In the genomic region with DNA sequence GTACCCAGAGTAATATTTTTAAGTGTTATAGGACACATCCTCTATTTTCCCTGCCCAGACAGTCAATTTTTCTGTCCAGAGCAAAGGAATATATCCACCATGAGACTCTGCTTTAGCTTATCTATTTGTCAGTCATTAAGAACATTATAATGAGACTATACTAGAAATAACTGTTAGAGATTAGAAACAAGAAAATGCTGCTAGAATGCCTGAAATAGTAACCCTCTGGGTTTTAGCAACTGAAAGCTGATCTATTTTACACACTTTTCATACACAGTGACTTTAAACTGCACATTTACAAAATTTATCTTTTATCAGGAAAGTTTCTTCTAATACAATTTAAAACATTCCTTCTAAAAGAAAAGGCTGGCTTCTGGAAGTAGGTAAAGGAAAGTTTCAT, we compare ENCODE assay signal across 15 cellular contexts.
"Had no signal": no experiment of that assay in that cellular context is flagged by ENCODE, and none has a peak within 500 bp of the region (broad histone marks: within the 10 kb centered on the region; RNA-seq: fewer than 3 reads in every experiment).

No MANE protein-coding gene starts in this region.

- H3K4me1 Mint-ChIP-seq: mesothelial cell of epicardium; neural crest cell; stimulated activated naive CD8-positive, alpha-beta T cell treated with anti-CD3 and anti-CD28 coated beads, Interleukin-15, amount 100 ng/mL, for 72 hours had no signal

- DNase-seq: activated CD4-positive, alpha-beta T cell treated with anti-CD3 and anti-CD28 coated beads for 1 hour; activated CD8-positive, alpha-beta memory T cell treated with anti-CD3 and anti-CD28 coated beads, Interleukin-2, amount 50 U/mL, for 48 hours; activated CD8-positive, alpha-beta T cell treated with anti-CD3 and anti-CD28 coated beads for 36 hours; aorta; dorsolateral prefrontal cortex; lower lobe of right lung; sigmoid colon; stimulated activated CD4-positive, alpha-beta T cell treated with anti-CD3 and anti-CD28 coated beads, Interleukin-12 subunit alpha, Interleukin-12 subunit beta, amount 100 ng/mL, for 4 hours; stimulated activated CD8-positive, alpha-beta memory T cell treated with anti-CD3 and anti-CD28 coated beads, Interleukin-4, amount 100 ng/mL, for 48 hours; stimulated activated naive CD8-positive, alpha-beta T cell treated with anti-CD3 and anti-CD28 coated beads, Interleukin-15, amount 100 ng/mL, for 72 hours; testis had no signal

- H3K27me3 Mint-ChIP-seq: activated CD8-positive, alpha-beta T cell treated with anti-CD3 and anti-CD28 coated beads for 36 hours; stimulated activated naive CD8-positive, alpha-beta T cell treated with anti-CD3 and anti-CD28 coated beads, Interleukin-15, amount 100 ng/mL, for 72 hours had no signal

- H3K4me3 Mint-ChIP-seq: activated CD8-positive, alpha-beta T cell treated with anti-CD3 and anti-CD28 coated beads for 36 hours; mesothelial cell of epicardium; neural crest cell; stimulated activated naive CD8-positive, alpha-beta T cell treated with anti-CD3 and anti-CD28 coated beads, Interleukin-15, amount 100 ng/mL, for 72 hours; T-helper 2 cell treated with Interferon-gamma antibody and Interleukin-4, amounts not matched to agents 5 μg/mL and 100 μg/mL, for 36 hours had no signal

- H3K9me3 Mint-ChIP-seq: activated CD8-positive, alpha-beta T cell treated with anti-CD3 and anti-CD28 coated beads for 36 hours; activated naive CD4-positive, alpha-beta T cell treated with anti-CD3 and anti-CD28 coated beads, Interleukin-2, amount 50 U/mL, for 72 hours; mesothelial cell of epicardium; neural crest cell; stimulated activated naive CD8-positive, alpha-beta T cell treated with anti-CD3 and anti-CD28 coated beads, Interleukin-15, amount 100 ng/mL, for 72 hours; T-helper 2 cell treated with Interferon-gamma antibody and Interleukin-4, amounts not matched to agents 5 μg/mL and 100 μg/mL, for 36 hours had no signal

- ATAC-seq: activated CD8-positive, alpha-beta T cell treated with anti-CD3 and anti-CD28 coated beads for 36 hours; activated naive CD4-positive, alpha-beta T cell treated with anti-CD3 and anti-CD28 coated beads, Interleukin-2, amount 50 U/mL, for 72 hours; lower lobe of right lung; stimulated activated naive CD8-positive, alpha-beta T cell treated with anti-CD3 and anti-CD28 coated beads, Interleukin-15, amount 100 ng/mL, for 72 hours had no signal

- H3K27ac Mint-ChIP-seq: activated CD8-positive, alpha-beta T cell treated with anti-CD3 and anti-CD28 coated beads for 36 hours; mesothelial cell of epicardium; stimulated activated naive CD8-positive, alpha-beta T cell treated with anti-CD3 and anti-CD28 coated beads, Interleukin-15, amount 100 ng/mL, for 72 hours; T-helper 2 cell treated with Interferon-gamma antibody and Interleukin-4, amounts not matched to agents 5 μg/mL and 100 μg/mL, for 36 hours had no signal
